ENCODE assay signal across 8 cellular contexts in genomic region chr4:145097331-145097820, GRCh38. TPM values are rescaled to one million over a fixed set of nuclear protein-coding genes. Genes with fewer than 3 reads are reported as not detected.
DNase-seq lines count a peak whose midpoint lies in the region; ATAC-seq and TF ChIP-seq lines count a peak whose summit lies in the region.

No MANE protein-coding gene starts in this region.

- peak overlapping the region; percentile 88 to 92 for H3K27ac ChIP-seq in coronary artery

- peak in 1 of 3 donors; percentile 0 for ATAC-seq in natural killer cell

- intact Hi-C loops in natural killer cell (cut with micrococcal nuclease): no loop called here

- peak overlapping the region; percentile 98 for H3K4me3 Mint-ChIP-seq in activated naive CD4-positive, alpha-beta T cell treated with anti-CD3 and anti-CD28 coated beads, Interleukin-2, amount 50 U/mL, for 24 hours
- H3K4me3 Mint-ChIP-seq in natural killer cell: peak overlapping the region; percentile 92

- no peak for DNase-seq in activated naive CD4-positive, alpha-beta T cell treated with Interleukin-2 at 50 U/mL for 16 hours
- DNase-seq in Jurkat, Clone E6-1 (ENCODE audit: low read depth, low spot score): no peak
- DNase-seq in coronary artery (ENCODE audit: low spot score) (no peak), natural killer cell (no peak), SHP77 (lab: John Stamatoyannopoulos, UW) (no peak), GM10266 (ENCODE audit: extremely low spot score) (no peak), DMS79 treated with DMSO at 0.1 percent for 48 hours (lab: John Stamatoyannopoulos, UW) (no peak)

- H3K27ac Mint-ChIP-seq in activated naive CD4-positive, alpha-beta T cell treated with anti-CD3 and anti-CD28 coated beads, Interleukin-2, amount 50 U/mL, for 24 hours: peak overlapping the region; percentile 99
- H3K27ac Mint-ChIP-seq in natural killer cell: peak overlapping the region; percentile 92 to 95

- peaks cover 35% of the 10 kb centered on the region for H3K36me3 Mint-ChIP-seq in activated naive CD4-positive, alpha-beta T cell treated with anti-CD3 and anti-CD28 coated beads, Interleukin-2, amount 50 U/mL, for 24 hours
- H3K36me3 Mint-ChIP-seq in natural killer cell: peaks cover 26% of the 10 kb centered on the region

- peak overlapping the region; percentile 63 for H3K4me3 ChIP-seq in Jurkat, Clone E6-1 (ENCODE audit: low read length)
- H3K4me3 ChIP-seq in coronary artery: peak overlapping the region; percentile 95

- H3K9me3 Mint-ChIP-seq in activated naive CD4-positive, alpha-beta T cell treated with anti-CD3 and anti-CD28 coated beads, Interleukin-2, amount 50 U/mL, for 24 hours: no peaks in the 10 kb centered on the region
- H3K9me3 Mint-ChIP-seq in natural killer cell: peaks cover 0 to 6% of the 10 kb centered on the region in 2 donors

- H3K27me3 Mint-ChIP-seq in activated naive CD4-positive, alpha-beta T cell treated with anti-CD3 and anti-CD28 coated beads, Interleukin-2, amount 50 U/mL, for 24 hours: no peaks in the 10 kb centered on the region
- H3K27me3 Mint-ChIP-seq in natural killer cell (ENCODE audit: low read depth in 2 of 2): no peaks in the 10 kb centered on the region

- H3K4me1 Mint-ChIP-seq in activated naive CD4-positive, alpha-beta T cell treated with anti-CD3 and anti-CD28 coated beads, Interleukin-2, amount 50 U/mL, for 24 hours: peaks cover 43% of the 10 kb centered on the region
- H3K4me1 Mint-ChIP-seq in natural killer cell: peaks cover 25 to 50% of the 10 kb centered on the region in 2 donors

- TF ChIP-seq CTCF in coronary artery (IDR thresholded peaks at IDR 0.05) (no peak), natural killer cell (IDR thresholded peaks at IDR 0.05) (no peak), GM10266 (IDR thresholded peaks at IDR 0.05; ENCODE audit: control insufficient read depth, insufficient read depth, low read depth, missing control alignments) (no peak)

RNA-seq across cellular contexts. Expression of gene ANAPC10, which starts 0.6 kb away (rescaled TPM):
- polyA plus RNA-seq in Jurkat, Clone E6-1 (2012; ENCODE audit: insufficient read depth, insufficient read length): 49.4 TPM
- 10 to 100 TPM; 27.9 to 37.7 (median 37.7) TPM for total RNA-seq in natural killer cell

RNA-seq across cellular contexts. Expression of gene ABCE1, which starts 0.7 kb away (rescaled TPM):
- 156 TPM for polyA plus RNA-seq in Jurkat, Clone E6-1 (2012; ENCODE audit: insufficient read depth, insufficient read length)
- total RNA-seq in natural killer cell: 10 to 100 TPM; 25.8 to 33.8 (median 31.7) TPM
